20 cellular contexts compared by ENCODE assay signal in the genomic region with DNA sequence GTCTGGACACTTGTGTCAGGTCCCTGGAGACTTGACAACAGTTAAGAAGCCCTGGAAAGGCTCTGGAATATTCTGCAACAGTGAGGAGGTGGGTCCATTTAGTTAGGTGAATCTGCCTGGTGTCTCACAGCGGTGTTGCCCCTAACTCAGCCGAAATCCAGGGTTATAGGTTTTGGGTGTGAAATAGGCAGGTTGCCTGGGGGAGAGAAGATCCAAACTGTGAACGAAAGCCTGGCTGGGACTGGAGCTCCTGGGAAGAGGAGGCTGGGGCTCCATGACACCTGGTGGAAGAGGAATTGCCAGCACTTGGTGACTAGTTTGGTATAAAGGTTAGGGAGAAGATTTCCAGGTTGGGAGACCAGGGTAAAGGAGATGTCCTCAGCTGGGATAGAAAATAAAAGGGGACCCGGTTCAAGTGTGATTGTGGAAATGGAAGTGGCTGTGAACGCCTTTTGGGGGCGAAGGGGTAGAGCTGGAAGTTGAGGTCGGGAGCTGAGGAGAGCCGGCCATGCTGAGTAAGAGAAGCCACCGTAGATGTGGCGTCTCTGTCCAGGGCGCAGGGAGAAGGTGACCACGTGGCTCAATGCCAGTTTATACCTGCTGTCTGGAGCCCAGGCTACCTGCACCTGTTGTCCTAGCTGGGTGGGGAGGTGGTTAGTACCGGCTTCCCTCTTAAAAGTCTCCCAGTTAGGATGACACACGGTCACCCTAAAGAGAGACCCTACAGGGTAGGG. TPM values are rescaled to one million over a fixed set of nuclear protein-coding genes. Genes with fewer than 3 reads are reported as not detected.
A peak's percentile ranks its signal among the peaks of the same experiment; 100 is the strongest.
DNase-seq lines count a peak whose midpoint lies in the region; ATAC-seq lines count a peak whose summit lies in the region.
"Had no signal": no experiment of that assay in that cellular context is flagged by ENCODE, and none has a peak within 500 bp of the region (broad histone marks: within the 10 kb centered on the region; RNA-seq: fewer than 3 reads in every experiment).

No MANE protein-coding gene starts in this region.

- no peak overlapping the region for H3K14ac ChIP-seq in mesenchymal stem cell (ENCODE audit: low read length in 2 of 2)

- no peak overlapping the region for H4K8ac ChIP-seq in mesenchymal stem cell (ENCODE audit: low read length)

- H2BK120ac ChIP-seq in mesenchymal stem cell (ENCODE audit: low read depth, low read length) = no peak overlapping the region

- H3K4me3 ChIP-seq in SJCRH30 (no peak overlapping the region), mesenchymal stem cell (ENCODE audit: insufficient read depth in 1 of 2, low read depth in 1 of 2, low read length in 2 of 2) (no peak overlapping the region)
- H3K4me3 ChIP-seq: BLaER1 had no signal

- peak; percentile 38 for DNase-seq in activated CD8-positive, alpha-beta memory T cell treated with anti-CD3 and anti-CD28 coated beads for 24 hours
- no peak for DNase-seq in activated CD8-positive, alpha-beta memory T cell treated with anti-CD3 and anti-CD28 coated beads, Interleukin-2, amount 50 U/mL, for 4 hours
- DNase-seq in T-helper 17 cell (no peak), mesenteric fat pad (ENCODE audit: low spot score) (peak; percentile 86), sciatic nerve (ENCODE audit: low spot score) (peak; percentile 47), SJCRH30 (no peak), mesenchymal stem cell (no peak)
- DNase-seq: 8988T; CD8-positive, alpha-beta memory T cell; DMS79; H9; IMR-90; Karpas-422; MM.1S; NCI-H1092 treated with DMSO at 0.1 percent for 48 hours; NCI-H226; NCI-H524 treated with DMSO at 0.1 percent for 48 hours had no signal

- H4K91ac ChIP-seq in mesenchymal stem cell (ENCODE audit: low read length) = no peak overlapping the region

- peaks cover 13% of the 10 kb centered on the region for H3K4me1 Mint-ChIP-seq in T-helper 17 cell

- no peak for ATAC-seq in T-helper 17 cell
- no peak for ATAC-seq in sciatic nerve
- ATAC-seq in HG03354 (IDR thresholded peaks at IDR 0.05; ENCODE audit: poor library complexity, severe bottlenecking, unreplicated experiment) = no peak

- H3K4ac ChIP-seq in mesenchymal stem cell (ENCODE audit: low read depth in 1 of 2, low read length in 2 of 2) = no peak overlapping the region

- H2AFZ ChIP-seq in mesenchymal stem cell (ENCODE audit: low read depth, low read length) = no peak overlapping the region

- no peak overlapping the region for H3K27ac Mint-ChIP-seq in T-helper 17 cell
- H3K27ac Mint-ChIP-seq: H9 had no signal

- peaks cover 28% of the 10 kb centered on the region for H3K27me3 Mint-ChIP-seq in T-helper 17 cell

- H2BK5ac ChIP-seq in mesenchymal stem cell (ENCODE audit: low read depth, low read length, poor library complexity, severe bottlenecking) = no peak overlapping the region

- H3K36me3 ChIP-seq in SJCRH30 (no peaks in the 10 kb centered on the region), mesenchymal stem cell (ENCODE audit: control insufficient read depth in 1 of 2, insufficient read depth in 2 of 2, low read depth in 1 of 2, low read length in 2 of 2) (peaks cover 0 to 2% of the 10 kb centered on the region in 2 experiments)
- H3K36me3 ChIP-seq: BLaER1 had no signal

- H3K36me3 Mint-ChIP-seq in T-helper 17 cell (ENCODE audit: low read depth) = no peaks in the 10 kb centered on the region
- H3K36me3 Mint-ChIP-seq: CD8-positive, alpha-beta memory T cell had no signal

- 82% methylated on average over 13 of the region's 14 CpGs for WGBS in mesenchymal stem cell

- no peak overlapping the region for H3K4me2 ChIP-seq in mesenchymal stem cell (ENCODE audit: low read length, poor library complexity, severe bottlenecking)
- H3K4me2 ChIP-seq: BLaER1 had no signal

- H2BK12ac ChIP-seq in mesenchymal stem cell (ENCODE audit: low read length in 2 of 2) = no peak overlapping the region

- H3K79me1 ChIP-seq in mesenchymal stem cell (replicated peaks; ENCODE audit: low read length, poor library complexity, severe bottlenecking) = no peaks in the 10 kb centered on the region

- no peak overlapping the region for H3K18ac ChIP-seq in mesenchymal stem cell (ENCODE audit: low read depth in 1 of 2, low read length in 2 of 2)

- no peak overlapping the region for H3K9ac ChIP-seq in mesenchymal stem cell (ENCODE audit: low read length)
- H3K9ac ChIP-seq: BLaER1 had no signal

- no peak overlapping the region for H2BK15ac ChIP-seq in mesenchymal stem cell (ENCODE audit: low read depth, poor library complexity, severe bottlenecking)

- peak overlapping the region; percentile 15 for H3K4me3 Mint-ChIP-seq in T-helper 17 cell
- H3K4me3 Mint-ChIP-seq: H9 had no signal

- H3K23ac ChIP-seq in mesenchymal stem cell (ENCODE audit: low read length in 2 of 2) = no peak overlapping the region

- no peak overlapping the region for H2AK5ac ChIP-seq in mesenchymal stem cell (ENCODE audit: low read length, severe bottlenecking)

- intact Hi-C loops in sciatic nerve (cut with DNase I) = no loop called here

- H3K27me3 ChIP-seq in SJCRH30 = peaks cover 2% of the 10 kb centered on the region; the same call in 1 of the 2 replicates
- peaks cover 24 to 38% of the 10 kb centered on the region in 2 experiments for H3K27me3 ChIP-seq in mesenchymal stem cell (ENCODE audit: control insufficient read depth in 1 of 2, insufficient read depth in 1 of 2, low read length in 2 of 2)

- no peaks in the 10 kb centered on the region for H3K9me3 ChIP-seq in T-helper 17 cell (ENCODE audit: control insufficient read depth, low read length, poor library complexity, severe bottlenecking)
- H3K9me3 ChIP-seq in SJCRH30 (replicated peaks) = no peaks in the 10 kb centered on the region
- H3K9me3 ChIP-seq in mesenchymal stem cell (ENCODE audit: control insufficient read depth, low read length) = no peaks in the 10 kb centered on the region
- H3K9me3 ChIP-seq: BLaER1 had no signal

- H3K4me1 ChIP-seq in SJCRH30 (no peaks in the 10 kb centered on the region), mesenchymal stem cell (ENCODE audit: control insufficient read depth, insufficient read depth, low read depth, low read length) (peaks cover 15% of the 10 kb centered on the region)
- H3K4me1 ChIP-seq: BLaER1 had no signal

- H3K27ac ChIP-seq in SJCRH30 = no peak overlapping the region
- H3K27ac ChIP-seq in mesenchymal stem cell (ENCODE audit: low read length, poor library complexity, severe bottlenecking) = no peak overlapping the region
- H3K27ac ChIP-seq: BLaER1 had no signal

RNA-seq across cellular contexts. Expression of a gene that starts 3.0 kb away (rescaled TPM):
- 1 to 10 TPM; 3.6 to 6.5 TPM for total RNA-seq in T-helper 17 cell
- total RNA-seq in mesenteric fat pad = 6.8 TPM
- total RNA-seq in sciatic nerve = 6.8 TPM
- 4.9 and 5.0 TPM in 2 replicates for total RNA-seq in SJCRH30 (2014; rRNA removed; shearing (Covaris generic))
- polyA plus RNA-seq in mesenchymal stem cell (2013, experiment 1 of 2) = 6.6 TPM
- 9.1 TPM for polyA plus RNA-seq in mesenchymal stem cell (2013, experiment 2 of 2)
- total RNA-seq: OCI-LY7 had no signal

Comparison
In these comparisons a context has a peak if more than half of its experiments do, and no peak if none do; other contexts are left out.
1. DNase-seq: peak in activated CD8-positive, alpha-beta memory T cell treated with anti-CD3 and anti-CD28 coated beads for 24 hours (single experiment), mesenteric fat pad (single experiment) and sciatic nerve (single experiment); none in activated CD8-positive, alpha-beta memory T cell treated with anti-CD3 and anti-CD28 coated beads, Interleukin-2, amount 50 U/mL, for 4 hours (single experiment), T-helper 17 cell (0 of 3), SJCRH30 (0 of 2) and mesenchymal stem cell (single experiment).